In the genomic region with DNA sequence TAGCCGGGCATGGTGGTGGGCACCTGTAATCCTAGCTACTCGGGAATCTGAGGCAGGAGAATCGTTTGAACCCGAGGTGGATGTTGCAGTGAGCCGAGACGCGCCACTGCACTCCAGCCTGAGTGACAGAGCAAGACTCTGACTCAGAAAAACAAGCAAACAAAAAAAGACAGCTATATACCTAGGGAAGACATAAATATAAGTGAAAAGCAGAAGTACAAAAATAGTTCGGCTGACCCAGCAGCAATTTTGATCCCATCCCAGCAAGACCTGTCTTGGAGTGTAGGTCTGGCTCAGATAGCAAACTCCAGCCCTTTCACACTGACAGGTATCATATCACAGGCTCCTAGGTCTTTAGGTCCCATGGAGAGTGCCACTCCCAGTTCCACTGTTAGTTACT, we compare ENCODE assay signal across 21 cellular contexts. TPM values are rescaled to one million over a fixed set of nuclear protein-coding genes. Genes with fewer than 3 reads are reported as not detected.
DNase-seq lines count a peak whose midpoint lies in the region; ATAC-seq and TF ChIP-seq lines count a peak whose summit lies in the region.
"Had no signal": no experiment of that assay in that cellular context is flagged by ENCODE, and none has a peak within 500 bp of the region (broad histone marks: within the 10 kb centered on the region; RNA-seq: fewer than 3 reads in every experiment).

No MANE protein-coding gene starts in this region.

- peaks cover 0 to 34% (median 8%) of the 10 kb centered on the region in 3 donors for H3K4me1 ChIP-seq in gastroesophageal sphincter

- no peaks in the 10 kb centered on the region for H3K27me3 ChIP-seq in gastroesophageal sphincter
- H3K27me3 ChIP-seq: suprapubic skin had no signal

- no peaks in the 10 kb centered on the region for H3K27me3 Mint-ChIP-seq in activated T-helper 2 cell treated with anti-CD3 and anti-CD28 coated beads, Interferon-gamma antibody, Interleukin-2, Interleukin-4, amounts not matched to agents 10 μg/mL and 5 μg/mL and 100 μg/mL, durations not matched to agents 14 hours and 24 hours and 36 hours (ENCODE audit: low read depth)
- no peaks in the 10 kb centered on the region for H3K27me3 Mint-ChIP-seq in activated T-cell treated with anti-CD3 and anti-CD28 coated beads, Interleukin-2, amount 50 U/mL, for 4 hours (ENCODE audit: low read depth)
- H3K27me3 Mint-ChIP-seq: activated CD4-positive, alpha-beta T cell treated with anti-CD3 and anti-CD28 coated beads, Interleukin-2, amount 10 ng/mL, durations not matched to agents 7 days and 5 days; activated naive CD4-positive, alpha-beta T cell treated with anti-CD3 and anti-CD28 coated beads, Interleukin-2, amount 50 U/mL, for 24 hours; CD4-positive, CD25-positive, alpha-beta regulatory T cell; progenitor cell of endocrine pancreas had no signal

- TF ChIP-seq POLR2A in gastroesophageal sphincter (IDR thresholded peaks at IDR 0.05) = no peak

- DNase-seq in SKM-1 treated with dmso at 0.1 percent for 144 hours (lab: John Stamatoyannopoulos, UW; ENCODE audit: unreplicated experiment) = peak; percentile 51
- no peak for DNase-seq in SKM-1 (lab: John Stamatoyannopoulos, UW; ENCODE audit: unreplicated experiment)
- DNase-seq in NOMO-1 (lab: John Stamatoyannopoulos, UW; ENCODE audit: unreplicated experiment in 2 of 2) = peak; percentile 24 to 72
- no peak for DNase-seq in activated T-helper 2 cell treated with anti-CD3 and anti-CD28 coated beads, Interferon-gamma antibody, Interleukin-2, Interleukin-4, amounts not matched to agents 10 μg/mL and 5 μg/mL and 100 μg/mL, durations not matched to agents 14 hours and 24 hours and 36 hours (ENCODE audit: low spot score)
- DNase-seq in stimulated activated naive CD8-positive, alpha-beta T cell treated with anti-CD3 and anti-CD28 coated beads, Interleukin-15, Interleukin-2, amounts not matched to agents 100 U/mL and 50 U/mL, for 24 hours = no peak
- DNase-seq in activated T-cell treated with anti-CD3 and anti-CD28 coated beads, Interleukin-2, amount 50 U/mL, for 4 hours = no peak
- DNase-seq in stimulated activated effector memory CD8-positive, alpha-beta T cell treated with anti-CD3 and anti-CD28 coated beads, Interleukin-12 subunit alpha, Interleukin-12 subunit beta, amount 100 ng/mL, for 72 hours (ENCODE audit: low spot score in 2 of 2) = no peak
- DNase-seq: 8988T; activated CD4-positive, alpha-beta T cell treated with anti-CD3 and anti-CD28 coated beads, Interleukin-2, amount 10 ng/mL, durations not matched to agents 7 days and 5 days; CD4-positive, CD25-positive, alpha-beta regulatory T cell; lower lobe of right lung; naive thymus-derived CD4-positive, alpha-beta T cell; NCI-H2029 treated with DMSO at 0.1 percent for 48 hours; PC-9; stimulated activated CD4-positive, alpha-beta T cell treated with anti-CD3 and anti-CD28 coated beads, Interleukin-4, amount 100 ng/mL, for 24 hours had no signal

- no peak for TF ChIP-seq CTCF in gastroesophageal sphincter (IDR thresholded peaks at IDR 0.05)

- no peak for ATAC-seq in stimulated activated naive CD8-positive, alpha-beta T cell treated with anti-CD3 and anti-CD28 coated beads, Interleukin-15, Interleukin-2, amounts not matched to agents 100 U/mL and 50 U/mL, for 24 hours
- ATAC-seq in activated T-cell treated with anti-CD3 and anti-CD28 coated beads, Interleukin-2, amount 50 U/mL, for 4 hours = no peak
- no peak for ATAC-seq in gastroesophageal sphincter
- no peak for ATAC-seq in stimulated activated effector memory CD8-positive, alpha-beta T cell treated with anti-CD3 and anti-CD28 coated beads, Interleukin-12 subunit alpha, Interleukin-12 subunit beta, amount 100 ng/mL, for 72 hours
- ATAC-seq: GM23338; lower lobe of right lung; naive thymus-derived CD4-positive, alpha-beta T cell; SK-N-SH treated with all-trans-retinoic acid at 6 μM for 48 hours had no signal

- no peak overlapping the region for H3K4me3 ChIP-seq in gastroesophageal sphincter
- H3K4me3 ChIP-seq: GM23338, lower lobe of right lung, PC-9, suprapubic skin had no signal

- no peaks in the 10 kb centered on the region for H3K9me3 Mint-ChIP-seq in activated T-helper 2 cell treated with anti-CD3 and anti-CD28 coated beads, Interferon-gamma antibody, Interleukin-2, Interleukin-4, amounts not matched to agents 10 μg/mL and 5 μg/mL and 100 μg/mL, durations not matched to agents 14 hours and 24 hours and 36 hours
- H3K9me3 Mint-ChIP-seq in activated T-cell treated with anti-CD3 and anti-CD28 coated beads, Interleukin-2, amount 50 U/mL, for 4 hours = no peaks in the 10 kb centered on the region
- no peaks in the 10 kb centered on the region for H3K9me3 Mint-ChIP-seq in stimulated activated effector memory CD8-positive, alpha-beta T cell treated with anti-CD3 and anti-CD28 coated beads, Interleukin-12 subunit alpha, Interleukin-12 subunit beta, amount 100 ng/mL, for 72 hours
- H3K9me3 Mint-ChIP-seq: activated naive CD4-positive, alpha-beta T cell treated with anti-CD3 and anti-CD28 coated beads, Interleukin-2, amount 50 U/mL, for 24 hours; CD4-positive, CD25-positive, alpha-beta regulatory T cell; GM23338 had no signal

- no peaks in the 10 kb centered on the region for H3K36me3 ChIP-seq in gastroesophageal sphincter
- H3K36me3 ChIP-seq: lower lobe of right lung, suprapubic skin had no signal

- intact Hi-C loops in activated T-helper 2 cell treated with anti-CD3 and anti-CD28 coated beads, Interferon-gamma antibody, Interleukin-2, Interleukin-4, amounts not matched to agents 10 μg/mL and 5 μg/mL and 100 μg/mL, durations not matched to agents 14 hours and 24 hours and 36 hours (cut with micrococcal nuclease) = no loop called here

- peaks cover 14% of the 10 kb centered on the region for H3K36me3 Mint-ChIP-seq in activated T-helper 2 cell treated with anti-CD3 and anti-CD28 coated beads, Interferon-gamma antibody, Interleukin-2, Interleukin-4, amounts not matched to agents 10 μg/mL and 5 μg/mL and 100 μg/mL, durations not matched to agents 14 hours and 24 hours and 36 hours (ENCODE audit: low read depth)
- H3K36me3 Mint-ChIP-seq in activated T-cell treated with anti-CD3 and anti-CD28 coated beads, Interleukin-2, amount 50 U/mL, for 4 hours (ENCODE audit: insufficient read depth) = no peaks in the 10 kb centered on the region
- peaks cover 20% of the 10 kb centered on the region for H3K36me3 Mint-ChIP-seq in stimulated activated effector memory CD8-positive, alpha-beta T cell treated with anti-CD3 and anti-CD28 coated beads, Interleukin-12 subunit alpha, Interleukin-12 subunit beta, amount 100 ng/mL, for 72 hours
- H3K36me3 Mint-ChIP-seq: activated naive CD4-positive, alpha-beta T cell treated with anti-CD3 and anti-CD28 coated beads, Interleukin-2, amount 50 U/mL, for 24 hours; CD4-positive, CD25-positive, alpha-beta regulatory T cell had no signal

- no peak for TF ChIP-seq EP300 in gastroesophageal sphincter (IDR thresholded peaks at IDR 0.05)

- no peak overlapping the region for H3K4me3 Mint-ChIP-seq in activated T-helper 2 cell treated with anti-CD3 and anti-CD28 coated beads, Interferon-gamma antibody, Interleukin-2, Interleukin-4, amounts not matched to agents 10 μg/mL and 5 μg/mL and 100 μg/mL, durations not matched to agents 14 hours and 24 hours and 36 hours (ENCODE audit: low read depth)
- H3K4me3 Mint-ChIP-seq in activated T-cell treated with anti-CD3 and anti-CD28 coated beads, Interleukin-2, amount 50 U/mL, for 4 hours = no peak overlapping the region
- no peak overlapping the region for H3K4me3 Mint-ChIP-seq in stimulated activated effector memory CD8-positive, alpha-beta T cell treated with anti-CD3 and anti-CD28 coated beads, Interleukin-12 subunit alpha, Interleukin-12 subunit beta, amount 100 ng/mL, for 72 hours
- H3K4me3 Mint-ChIP-seq: activated CD4-positive, alpha-beta T cell treated with anti-CD3 and anti-CD28 coated beads, Interleukin-2, amount 10 ng/mL, durations not matched to agents 7 days and 5 days; activated naive CD4-positive, alpha-beta T cell treated with anti-CD3 and anti-CD28 coated beads, Interleukin-2, amount 50 U/mL, for 24 hours; CD4-positive, CD25-positive, alpha-beta regulatory T cell; GM23338; naive thymus-derived CD4-positive, alpha-beta T cell had no signal

- no peak overlapping the region for H3K27ac ChIP-seq in gastroesophageal sphincter
- H3K27ac ChIP-seq: suprapubic skin had no signal

- H3K4me1 Mint-ChIP-seq in activated T-helper 2 cell treated with anti-CD3 and anti-CD28 coated beads, Interferon-gamma antibody, Interleukin-2, Interleukin-4, amounts not matched to agents 10 μg/mL and 5 μg/mL and 100 μg/mL, durations not matched to agents 14 hours and 24 hours and 36 hours (ENCODE audit: low read depth) = peaks cover 32% of the 10 kb centered on the region
- H3K4me1 Mint-ChIP-seq in activated T-cell treated with anti-CD3 and anti-CD28 coated beads, Interleukin-2, amount 50 U/mL, for 4 hours (ENCODE audit: low read depth) = peaks cover 35% of the 10 kb centered on the region
- H3K4me1 Mint-ChIP-seq in stimulated activated effector memory CD8-positive, alpha-beta T cell treated with anti-CD3 and anti-CD28 coated beads, Interleukin-12 subunit alpha, Interleukin-12 subunit beta, amount 100 ng/mL, for 72 hours = peaks cover 43% of the 10 kb centered on the region

- H3K27ac Mint-ChIP-seq in activated T-helper 2 cell treated with anti-CD3 and anti-CD28 coated beads, Interferon-gamma antibody, Interleukin-2, Interleukin-4, amounts not matched to agents 10 μg/mL and 5 μg/mL and 100 μg/mL, durations not matched to agents 14 hours and 24 hours and 36 hours = peak overlapping the region; percentile 22
- H3K27ac Mint-ChIP-seq in stimulated activated effector memory CD8-positive, alpha-beta T cell treated with anti-CD3 and anti-CD28 coated beads, Interleukin-12 subunit alpha, Interleukin-12 subunit beta, amount 100 ng/mL, for 72 hours = no peak overlapping the region
- H3K27ac Mint-ChIP-seq: activated CD4-positive, alpha-beta T cell treated with anti-CD3 and anti-CD28 coated beads, Interleukin-2, amount 10 ng/mL, durations not matched to agents 7 days and 5 days; activated naive CD4-positive, alpha-beta T cell treated with anti-CD3 and anti-CD28 coated beads, Interleukin-2, amount 50 U/mL, for 24 hours; CD4-positive, CD25-positive, alpha-beta regulatory T cell; GM23338; progenitor cell of endocrine pancreas had no signal

- 53 to 95% methylated on average over 1 to 7 of the region's 8 CpGs for WGBS in gastroesophageal sphincter (ENCODE audit: low coverage in 1 of 2), 2 donors

- H3K9me3 ChIP-seq in gastroesophageal sphincter = no peaks in the 10 kb centered on the region
- H3K9me3 ChIP-seq: lower lobe of right lung, suprapubic skin had no signal

RNA-seq across cellular contexts. Expression of a gene that starts 14.5 kb away (rescaled TPM):
- total RNA-seq in activated T-helper 2 cell treated with anti-CD3 and anti-CD28 coated beads, Interferon-gamma antibody, Interleukin-2, Interleukin-4, amounts not matched to agents 10 μg/mL and 5 μg/mL and 100 μg/mL, durations not matched to agents 14 hours and 24 hours and 36 hours = 58.6 and 64.0 TPM in 2 replicates
- total RNA-seq in activated T-cell treated with anti-CD3 and anti-CD28 coated beads, Interleukin-2, amount 50 U/mL, for 4 hours = 10 to 100 TPM; 77.4 to 88.6 (median 77.7) TPM
- 10 to 100 TPM; 28.3 to 36.0 (median 32.6) TPM for total RNA-seq in gastroesophageal sphincter

RNA-seq across cellular contexts. Expression of a gene that starts 15.3 kb away (rescaled TPM):
- total RNA-seq in activated T-helper 2 cell treated with anti-CD3 and anti-CD28 coated beads, Interferon-gamma antibody, Interleukin-2, Interleukin-4, amounts not matched to agents 10 μg/mL and 5 μg/mL and 100 μg/mL, durations not matched to agents 14 hours and 24 hours and 36 hours = 10.4 and 13.1 TPM in 2 replicates
- total RNA-seq in activated T-cell treated with anti-CD3 and anti-CD28 coated beads, Interleukin-2, amount 50 U/mL, for 4 hours = 1 to 10 TPM; 3.0 to 4.1 (median 3.7) TPM
- 10 to 100 TPM; 17.9 to 25.6 (median 20.1) TPM for total RNA-seq in gastroesophageal sphincter

RNA-seq across cellular contexts. Expression of a gene that starts 32.3 kb away (rescaled TPM):
- total RNA-seq in activated T-helper 2 cell treated with anti-CD3 and anti-CD28 coated beads, Interferon-gamma antibody, Interleukin-2, Interleukin-4, amounts not matched to agents 10 μg/mL and 5 μg/mL and 100 μg/mL, durations not matched to agents 14 hours and 24 hours and 36 hours = 42.5 and 45.5 TPM in 2 replicates
- total RNA-seq in activated T-cell treated with anti-CD3 and anti-CD28 coated beads, Interleukin-2, amount 50 U/mL, for 4 hours = 10 to 100 TPM; 31.7 to 41.3 (median 39.8) TPM
- total RNA-seq in gastroesophageal sphincter = 10 to 100 TPM; 11.4 to 35.3 (median 22.1) TPM

RNA-seq across cellular contexts. Expression of a gene that starts 39.1 kb away (rescaled TPM):
- 113 and 123 TPM in 2 replicates for total RNA-seq in activated T-helper 2 cell treated with anti-CD3 and anti-CD28 coated beads, Interferon-gamma antibody, Interleukin-2, Interleukin-4, amounts not matched to agents 10 μg/mL and 5 μg/mL and 100 μg/mL, durations not matched to agents 14 hours and 24 hours and 36 hours
- total RNA-seq in activated T-cell treated with anti-CD3 and anti-CD28 coated beads, Interleukin-2, amount 50 U/mL, for 4 hours = 100 to 1,000 TPM; 193 to 214 (median 208) TPM
- total RNA-seq in gastroesophageal sphincter = 10 to 100 TPM; 28.1 to 44.4 (median 36.8) TPM

RNA-seq across cellular contexts. Expression of a gene that starts 49.4 kb away (rescaled TPM):
- 10.7 and 11.5 TPM in 2 replicates for total RNA-seq in activated T-helper 2 cell treated with anti-CD3 and anti-CD28 coated beads, Interferon-gamma antibody, Interleukin-2, Interleukin-4, amounts not matched to agents 10 μg/mL and 5 μg/mL and 100 μg/mL, durations not matched to agents 14 hours and 24 hours and 36 hours
- total RNA-seq in activated T-cell treated with anti-CD3 and anti-CD28 coated beads, Interleukin-2, amount 50 U/mL, for 4 hours = 1 to 10 TPM; 3.5 to 4.4 (median 3.5) TPM
- 1 to 10 TPM in 1 of 4 donors, under 1 TPM in 2, not detected in 1; 0.35 to 1.9 (median 0.40) TPM for total RNA-seq in gastroesophageal sphincter

Comparison
In these comparisons a context has a peak if more than half of its experiments do, and no peak if none do; other contexts are left out.
1. DNase-seq: peak in SKM-1 treated with dmso at 0.1 percent for 144 hours (single experiment) and NOMO-1 (2 of 2); none in SKM-1 (single experiment), activated T-helper 2 cell treated with anti-CD3 and anti-CD28 coated beads, Interferon-gamma antibody, Interleukin-2, Interleukin-4, amounts not matched to agents 10 μg/mL and 5 μg/mL and 100 μg/mL, durations not matched to agents 14 hours and 24 hours and 36 hours (single experiment), stimulated activated naive CD8-positive, alpha-beta T cell treated with anti-CD3 and anti-CD28 coated beads, Interleukin-15, Interleukin-2, amounts not matched to agents 100 U/mL and 50 U/mL, for 24 hours (single experiment), activated T-cell treated with anti-CD3 and anti-CD28 coated beads, Interleukin-2, amount 50 U/mL, for 4 hours (single experiment) and stimulated activated effector memory CD8-positive, alpha-beta T cell treated with anti-CD3 and anti-CD28 coated beads, Interleukin-12 subunit alpha, Interleukin-12 subunit beta, amount 100 ng/mL, for 72 hours (0 of 2).